ENCODE assay signal across 8 cellular contexts in genomic region chr9:136944094-136944518, GRCh38. TPM values are rescaled to one million over a fixed set of nuclear protein-coding genes. Genes with fewer than 3 reads are reported as not detected.
DNase-seq lines count a peak whose midpoint lies in the region; ATAC-seq and TF ChIP-seq lines count a peak whose summit lies in the region.

No MANE protein-coding gene starts in this region.

- CTCF ChIA-PET in AG04450 (lab: Charles Lee) = interaction anchor here (0.6 to 1.2 kb wide), 2 partner anchors 58 to 85 kb away, joined by 3 to 6 read pairs; partner anchors contain the start of gene TRAF2

- peaks cover 16% of the 10 kb centered on the region; the same call in 1 of the 2 replicates for H3K9me3 ChIP-seq in AG04450 (ENCODE audit: control insufficient read depth, insufficient read depth, low read length)

- peak; percentile 39 for ATAC-seq in GM18502 (IDR thresholded peaks at IDR 0.05; ENCODE audit: poor library complexity, unreplicated experiment)
- ATAC-seq in HG03095 (IDR thresholded peaks at IDR 0.05; ENCODE audit: unreplicated experiment) = peak; percentile 24
- ATAC-seq in SK-N-SH treated with all-trans-retinoic acid at 6 μM for 48 hours = peak; percentile 48
- ATAC-seq in esophagus mucosa = peak; percentile 25
- no peak for ATAC-seq in HG03354 (IDR thresholded peaks at IDR 0.05; ENCODE audit: poor library complexity, severe bottlenecking, unreplicated experiment)

- H3K4me1 Mint-ChIP-seq in nephron progenitor cell = peaks cover 4% of the 10 kb centered on the region

- H3K27ac Mint-ChIP-seq in nephron progenitor cell = no peak overlapping the region

- no peak for TF ChIP-seq CTCF in AG04450 (IDR thresholded peaks at IDR 0.05; ENCODE audit: low read depth, low read length)
- TF ChIP-seq CTCF in nephron progenitor cell (IDR thresholded peaks at IDR 0.05) = no peak

- peaks cover 6% of the 10 kb centered on the region for H3K36me3 Mint-ChIP-seq in nephron progenitor cell (ENCODE audit: low read depth)

- POLR2A ChIA-PET in AG04450 (lab: Yijun Ruan, JAX) = interaction anchor here (1.0 to 1.2 kb wide), 2 partner anchors 62 to 85 kb away, joined by 3 read pairs; no protein-coding TSS in a partner anchor

- peaks cover 10% of the 10 kb centered on the region for H3K27me3 Mint-ChIP-seq in nephron progenitor cell (ENCODE audit: low read depth, poor library complexity)

- no peaks in the 10 kb centered on the region for H3K27me3 ChIP-seq in AG04450 (ENCODE audit: control insufficient read depth, insufficient read depth, low read length)

- H3K4me3 Mint-ChIP-seq in nephron progenitor cell = peak overlapping the region; percentile 78

- DNase-seq in AG04450 (ENCODE audit: low read depth, low spot score) (peak; percentile 10), nephron progenitor cell (no peak), NCI-H2196 treated with DMSO at 0.1 percent for 48 hours (lab: John Stamatoyannopoulos, UW; ENCODE audit: unreplicated experiment) (no peak)

- no peaks in the 10 kb centered on the region for H3K9me3 Mint-ChIP-seq in nephron progenitor cell

- peak overlapping the region; percentile 61 for H3K27ac ChIP-seq in AG04450 (ENCODE audit: low read depth, low read length)

- H3K4me3 ChIP-seq in AG04450 (ENCODE audit: low read depth, low read length) = peak overlapping the region; percentile 78

TF ChIP-seq in SK-N-SH treated with all-trans-retinoic acid at 6 μM for 48 hours, 23 proteins besides CTCF, POLR2A, EP300 and RAD21:
- TF ChIP-seq ZFP30 (CRISPR knock-in tag; IDR thresholded peaks at IDR 0.05) (no peak), ZNF8 (CRISPR knock-in tag; IDR thresholded peaks at IDR 0.05) (no peak), ESRRG (CRISPR knock-in tag; IDR thresholded peaks at IDR 0.05) (no peak), ZC3H10 (CRISPR knock-in tag; IDR thresholded peaks at IDR 0.05) (no peak), CSRNP3 (CRISPR knock-in tag; IDR thresholded peaks at IDR 0.05) (no peak), RARB (CRISPR knock-in tag; IDR thresholded peaks at IDR 0.05) (no peak), TOX (CRISPR knock-in tag; IDR thresholded peaks at IDR 0.05; ENCODE audit: borderline replicate concordance) (no peak), CSDC2 (CRISPR knock-in tag; IDR thresholded peaks at IDR 0.05) (no peak), ARNTL (CRISPR knock-in tag; IDR thresholded peaks at IDR 0.05; ENCODE audit: borderline replicate concordance, low read depth) (no peak), GLIS3 (CRISPR knock-in tag; IDR thresholded peaks at IDR 0.05) (no peak), SNAI2 (CRISPR knock-in tag; IDR thresholded peaks at IDR 0.05) (no peak), TSHZ2 (CRISPR knock-in tag; IDR thresholded peaks at IDR 0.05) (no peak), PATZ1 (CRISPR knock-in tag; IDR thresholded peaks at IDR 0.05; ENCODE audit: borderline replicate concordance) (no peak), ZFP3 (CRISPR knock-in tag; IDR thresholded peaks at IDR 0.05) (no peak), BACH2 (CRISPR knock-in tag; IDR thresholded peaks at IDR 0.05; ENCODE audit: borderline replicate concordance) (no peak), POU6F1 (CRISPR knock-in tag; IDR thresholded peaks at IDR 0.05; ENCODE audit: borderline replicate concordance, low read depth) (no peak)

RNA-seq across cellular contexts. Expression of gene FBXW5, which starts 0.4 kb away (rescaled TPM):
- polyA plus RNA-seq in AG04450 (2011; rRNA removed) = 31.2 and 46.4 TPM in 2 replicates
- polyA minus RNA-seq in AG04450 (2011; rRNA and poly(A)+ RNA removed) = 44.6 and 69.4 TPM in 2 replicates
- 71.9 TPM for total RNA-seq in esophagus mucosa

RNA-seq across cellular contexts. Expression of gene C8G, which starts 0.9 kb away (rescaled TPM):
- polyA plus RNA-seq in AG04450 (2011; rRNA removed) = 0.41 TPM in 1 of 2 replicates, not detected in the other
- not detected in 2 replicates for polyA minus RNA-seq in AG04450 (2011; rRNA and poly(A)+ RNA removed)
- total RNA-seq in esophagus mucosa = not detected

RNA-seq across cellular contexts. Expression of gene LCN12, which starts 8.0 kb away (rescaled TPM):
- polyA plus RNA-seq in AG04450 (2011; rRNA removed) = not detected in 2 replicates
- polyA minus RNA-seq in AG04450 (2011; rRNA and poly(A)+ RNA removed) = not detected in 2 replicates
- 0.80 TPM for total RNA-seq in esophagus mucosa

RNA-seq across cellular contexts. Expression of gene PTGDS, which starts 33.2 kb away (rescaled TPM):
- 7.8 and 9.6 TPM in 2 replicates for polyA plus RNA-seq in AG04450 (2011; rRNA removed)
- 1.3 and 2.2 TPM in 2 replicates for polyA minus RNA-seq in AG04450 (2011; rRNA and poly(A)+ RNA removed)
- 18.4 TPM for total RNA-seq in esophagus mucosa

RNA-seq across cellular contexts. Expression of gene LCNL1, which starts 38.7 kb away (rescaled TPM):
- 1.5 TPM in 2 replicates for polyA plus RNA-seq in AG04450 (2011; rRNA removed)
- polyA minus RNA-seq in AG04450 (2011; rRNA and poly(A)+ RNA removed) = 2.1 and 2.7 TPM in 2 replicates
- total RNA-seq in esophagus mucosa = 0.20 TPM
